In the genomic region with DNA sequence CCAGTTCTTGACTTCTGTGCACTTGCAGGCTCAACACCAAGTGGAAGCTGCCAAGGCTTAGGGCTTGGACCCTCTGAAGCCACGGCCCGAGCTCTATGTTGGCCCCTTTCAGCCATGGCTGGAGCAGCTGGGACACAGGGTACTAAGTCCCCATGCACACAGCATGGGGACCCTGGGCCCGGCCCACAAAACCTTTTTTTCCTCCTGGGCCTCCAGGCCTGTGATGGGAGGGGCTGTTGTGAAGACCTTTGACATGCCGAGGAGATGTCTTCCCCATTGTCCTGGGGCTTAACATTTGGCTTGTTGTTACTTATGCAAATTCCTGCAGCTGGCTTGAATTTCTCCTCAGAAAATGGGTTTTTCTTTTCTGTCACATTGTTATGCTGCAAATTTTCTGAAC, we compare ENCODE assay signal across 25 cellular contexts. TPM values are rescaled to one million over a fixed set of nuclear protein-coding genes. Genes with fewer than 3 reads are reported as not detected.
DNase-seq lines count a peak whose midpoint lies in the region; ATAC-seq, FAIRE-seq and TF ChIP-seq lines count a peak whose summit lies in the region.
"Had no signal": no experiment of that assay in that cellular context is flagged by ENCODE, and none has a peak within 500 bp of the region (broad histone marks: within the 10 kb centered on the region; RNA-seq: fewer than 3 reads in every experiment).

No MANE protein-coding gene starts in this region.

- TF ChIP-seq CTCF in A549 (IDR thresholded peaks at IDR 0.05) (no peak), VCaP (conservative IDR thresholded peaks at IDR 0.05) (no peak), endothelial cell (IDR thresholded peaks at IDR 0.05; ENCODE audit: unreplicated experiment) (no peak), chondrocyte (IDR thresholded peaks at IDR 0.05) (no peak)

- peaks cover 22% of the 10 kb centered on the region for H3K36me3 Mint-ChIP-seq in endothelial cell (ENCODE audit: low read depth, unreplicated experiment)
- peaks cover 4% of the 10 kb centered on the region for H3K36me3 Mint-ChIP-seq in chondrocyte (ENCODE audit: low read depth)

- no peak overlapping the region for H3K27ac ChIP-seq in A549
- peak overlapping the region; percentile 99 for H3K27ac ChIP-seq in VCaP
- H3K27ac ChIP-seq: BLaER1 had no signal

- no peak for ATAC-seq in A549
- ATAC-seq: GM12878 had no signal

- POLR2A ChIA-PET in A549 (lab: Yijun Ruan, JAX) = no interaction called here

- H3K27ac Mint-ChIP-seq in endothelial cell (ENCODE audit: unreplicated experiment) = no peak overlapping the region
- no peak overlapping the region for H3K27ac Mint-ChIP-seq in chondrocyte (ENCODE audit: unreplicated experiment)
- H3K27ac Mint-ChIP-seq: CD14-positive monocyte; CD4-positive, alpha-beta memory T cell; CD4-positive, CD25-positive, alpha-beta regulatory T cell; CD8-positive, alpha-beta memory T cell had no signal

- H3K4me1 ChIP-seq in A549 = no peaks in the 10 kb centered on the region
- no peaks in the 10 kb centered on the region for H3K4me1 ChIP-seq in HAP-1
- H3K4me1 ChIP-seq: BE2C had no signal

- in situ Hi-C loops in HAP-1 (cut with MboI; ENCODE audit: low sequenced_read_pairs) = no loop called here

- H3K9me3 ChIP-seq in A549 (peaks cover 7% of the 10 kb centered on the region; the same call in 2 of the 3 replicates), HAP-1 (no peaks in the 10 kb centered on the region; the same call in 1 of the 2 replicates)
- H3K9me3 ChIP-seq: BE2C had no signal

- FAIRE-seq in A549 (lab: Jason Lieb, UNC) = no peak
- FAIRE-seq: GM12878, GM12892, GM18507 had no signal

- no peaks in the 10 kb centered on the region for H3K36me3 ChIP-seq in HAP-1 (replicated peaks)
- H3K36me3 ChIP-seq: BE2C had no signal

- 17% methylated on average over 4 of the region's 4 CpGs for WGBS in A549 (ENCODE audit: missing lambda C conversion rate)

- H3K4me2 ChIP-seq in A549 = no peak overlapping the region
- H3K4me2 ChIP-seq: BLaER1 had no signal

- peaks cover 43% of the 10 kb centered on the region for H3K4me1 Mint-ChIP-seq in endothelial cell (ENCODE audit: unreplicated experiment)
- H3K4me1 Mint-ChIP-seq in chondrocyte (ENCODE audit: low read depth) = peaks cover 21% of the 10 kb centered on the region

- no peak for TF ChIP-seq EP300 in A549 (IDR thresholded peaks at IDR 0.05)

- no peak overlapping the region for H3K4me3 ChIP-seq in A549
- H3K4me3 ChIP-seq in HAP-1 = no peak overlapping the region
- H3K4me3 ChIP-seq: BLaER1, GM12878 had no signal

- TF ChIP-seq RAD21 in A549 (conservative IDR thresholded peaks at IDR 0.05 in 1 of 2, IDR thresholded peaks at IDR 0.05 in 1 of 2) = no peak

- H3K9me3 Mint-ChIP-seq in endothelial cell (ENCODE audit: unreplicated experiment) (peaks cover 8% of the 10 kb centered on the region), chondrocyte (ENCODE audit: low read depth) (peaks cover 7% of the 10 kb centered on the region)

- H3K27me3 Mint-ChIP-seq in endothelial cell (ENCODE audit: unreplicated experiment) (peaks cover 9% of the 10 kb centered on the region), chondrocyte (ENCODE audit: low read depth) (no peaks in the 10 kb centered on the region)
- H3K27me3 Mint-ChIP-seq: CD4-positive, alpha-beta memory T cell; CD4-positive, CD25-positive, alpha-beta regulatory T cell had no signal

- CTCF ChIA-PET in A549 (lab: Yijun Ruan, JAX) = no interaction called here

- DNase-seq in A549 (ENCODE audit: low read depth in 1 of 2, low spot score in 1 of 2) = no peak
- no peak for DNase-seq in endothelial cell (ENCODE audit: low spot score)
- DNase-seq in mucosa of gallbladder (ENCODE audit: low spot score) = no peak
- DNase-seq in HAP-1 (ENCODE audit: low spot score in 2 of 2) = no peak
- no peak for DNase-seq in chondrocyte (ENCODE audit: low spot score)
- DNase-seq: ACHN; BE2C; C1 segment of cervical spinal cord; CD4-positive, alpha-beta memory T cell; CD4-positive, CD25-positive, alpha-beta regulatory T cell; CD8-positive, alpha-beta memory T cell; COR-L47; DMS 273 treated with DMSO at 0.1 percent for 48 hours; DMS153; DMS53; DMS79; DND-41; EL; GDM1 had no signal

- H3K4me3 Mint-ChIP-seq in endothelial cell (ENCODE audit: unreplicated experiment) (peak overlapping the region; percentile 81), chondrocyte (ENCODE audit: unreplicated experiment) (no peak overlapping the region)
- H3K4me3 Mint-ChIP-seq: CD14-positive monocyte; CD4-positive, CD25-positive, alpha-beta regulatory T cell; CD8-positive, alpha-beta memory T cell had no signal

- no peak for TF ChIP-seq POLR2A in A549 (IDR thresholded peaks at IDR 0.05; ENCODE audit: low read length)

- no peaks in the 10 kb centered on the region for H3K27me3 ChIP-seq in HAP-1 (ENCODE audit: low read depth)
- H3K27me3 ChIP-seq: BE2C, BLaER1 had no signal

TF ChIP-seq in A549, 52 proteins besides CTCF, POLR2A, EP300 and RAD21:
- TF ChIP-seq MYC (IDR thresholded peaks at IDR 0.05; ENCODE audit: borderline replicate concordance, low read length) (no peak), PHF8 (IDR thresholded peaks at IDR 0.05; ENCODE audit: borderline replicate concordance, low read depth) (no peak), ZFP36 (IDR thresholded peaks at IDR 0.05; ENCODE audit: borderline replicate concordance, partially characterized antibody) (peak; percentile 92), NR3C1 (IDR thresholded peaks at IDR 0.05) (no peak)
- TF ChIP-seq, protein P1, sequence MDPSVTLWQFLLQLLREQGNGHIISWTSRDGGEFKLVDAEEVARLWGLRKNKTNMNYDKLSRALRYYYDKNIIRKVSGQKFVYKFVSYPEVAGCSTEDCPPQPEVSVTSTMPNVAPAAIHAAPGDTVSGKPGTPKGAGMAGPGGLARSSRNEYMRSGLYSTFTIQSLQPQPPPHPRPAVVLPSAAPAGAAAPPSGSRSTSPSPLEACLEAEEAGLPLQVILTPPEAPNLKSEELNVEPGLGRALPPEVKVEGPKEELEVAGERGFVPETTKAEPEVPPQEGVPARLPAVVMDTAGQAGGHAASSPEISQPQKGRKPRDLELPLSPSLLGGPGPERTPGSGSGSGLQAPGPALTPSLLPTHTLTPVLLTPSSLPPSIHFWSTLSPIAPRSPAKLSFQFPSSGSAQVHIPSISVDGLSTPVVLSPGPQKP (IDR thresholded peaks at IDR 0.05; ENCODE audit: low read depth, low read length) = no peak

RNA-seq across cellular contexts. Expression of a gene that starts 59.8 kb away (rescaled TPM):
- polyA plus RNA-seq in A549 (2011; rRNA removed) = 0.67 and 0.74 TPM in 2 replicates
- polyA plus RNA-seq in A549 (2012; cell fraction: cytosol; rRNA removed) = 0.12 and 0.27 TPM in 2 replicates
- 0.49 and 0.60 TPM in 2 replicates for polyA plus RNA-seq in A549 (2012; cell fraction: nucleus; rRNA removed)
- polyA plus RNA-seq in A549 (2017; fragmentation: RNase III; extraction: RNeasy Plus Mini Kit Qiagen cat#74134 plus additional on column Dnase treatment) = 0.31 to 0.50 TPM (median 0.39 TPM) in 3 replicates
- 1.7 and 1.8 TPM in 2 replicates for polyA minus RNA-seq in A549 (2011; rRNA and poly(A)+ RNA removed)
- total RNA-seq in endothelial cell (ENCODE audit: unreplicated experiment) = 82.5 TPM
- total RNA-seq in mucosa of gallbladder = 10.8 TPM
- 5.0 to 10.6 TPM (median 7.1 TPM) in 3 replicates for total RNA-seq in chondrocyte
